19 cellular contexts compared by ENCODE assay signal in genomic region chr7:74185016-74185415, GRCh38. TPM values are rescaled to one million over a fixed set of nuclear protein-coding genes. Genes with fewer than 3 reads are reported as not detected.
DNase-seq lines count a peak whose midpoint lies in the region; ATAC-seq and TF ChIP-seq lines count a peak whose summit lies in the region.
"Had no signal": no experiment of that assay in that cellular context is flagged by ENCODE, and none has a peak within 500 bp of the region (broad histone marks: within the 10 kb centered on the region; RNA-seq: fewer than 3 reads in every experiment).

No MANE protein-coding gene starts in this region.

- no peak overlapping the region for H2AFZ ChIP-seq in PC-9

- H3K27ac ChIP-seq in PC-9 = 0 out of 2 replicates have a peak overlapping the region, but pooled peaks have one; percentile 7
- peak overlapping the region; percentile 59 for H3K27ac ChIP-seq in epithelial cell of prostate
- H3K27ac ChIP-seq: KMS-11, prostate gland had no signal

- CTCF ChIA-PET in PC-9 (lab: Charles Lee) = interaction anchor here (0.7 kb wide), 1 partner anchor 73 kb away, joined by 3 read pairs; no protein-coding TSS in a partner anchor

- no peak for TF ChIP-seq CTCF in PC-9 (conservative IDR thresholded peaks at IDR 0.05)

- intact Hi-C loops in PC-9 (cut with micrococcal nuclease; ENCODE audit: unreplicated experiment) = no loop called here

- H3K4me3 ChIP-seq in PC-9 (no peak overlapping the region), H7 (ENCODE audit: insufficient read depth, low read depth, low read length) (no peak overlapping the region)
- H3K4me3 ChIP-seq: prostate gland, smooth muscle cell had no signal

- no peaks in the 10 kb centered on the region for H3K9me2 ChIP-seq in PC-9 (ENCODE audit: insufficient read depth)

- no peak for ATAC-seq in activated naive CD8-positive, alpha-beta T cell treated with anti-CD3 and anti-CD28 coated beads, Interleukin-2, amount 50 U/mL, for 24 hours
- ATAC-seq in stimulated activated naive CD8-positive, alpha-beta T cell treated with anti-CD3 and anti-CD28 coated beads, Interleukin-15, amount 100 ng/mL, for 72 hours = no peak
- ATAC-seq in HG03571 (IDR thresholded peaks at IDR 0.05; ENCODE audit: unreplicated experiment) (no peak), HG03565 (IDR thresholded peaks at IDR 0.05; ENCODE audit: unreplicated experiment) (no peak)
- ATAC-seq: gastroesophageal sphincter, left cardiac atrium had no signal

- H3K4me1 Mint-ChIP-seq in activated naive CD8-positive, alpha-beta T cell (ENCODE audit: low read depth) = peaks cover 75% of the 10 kb centered on the region
- peaks cover 66% of the 10 kb centered on the region for H3K4me1 Mint-ChIP-seq in activated naive CD8-positive, alpha-beta T cell treated with anti-CD3 and anti-CD28 coated beads, Interleukin-2, amount 50 U/mL, for 24 hours
- H3K4me1 Mint-ChIP-seq in stimulated activated naive CD8-positive, alpha-beta T cell treated with anti-CD3 and anti-CD28 coated beads, Interleukin-15, amount 100 ng/mL, for 72 hours = peaks cover 82% of the 10 kb centered on the region

- no peak overlapping the region for H3K27ac Mint-ChIP-seq in activated naive CD8-positive, alpha-beta T cell
- no peak overlapping the region for H3K27ac Mint-ChIP-seq in activated naive CD8-positive, alpha-beta T cell treated with anti-CD3 and anti-CD28 coated beads, Interleukin-2, amount 50 U/mL, for 24 hours
- peak overlapping the region in 1 of 2 donors; percentile 25 for H3K27ac Mint-ChIP-seq in stimulated activated naive CD8-positive, alpha-beta T cell treated with anti-CD3 and anti-CD28 coated beads, Interleukin-15, amount 100 ng/mL, for 72 hours

- peaks cover 99% of the 10 kb centered on the region for H3K79me2 ChIP-seq in PC-9 (ENCODE audit: low read depth)

- H3K27me3 ChIP-seq in PC-9 (ENCODE audit: insufficient read depth, low read depth) (no peaks in the 10 kb centered on the region), H7 (ENCODE audit: control insufficient read depth, insufficient read depth, low read length) (no peaks in the 10 kb centered on the region)
- H3K27me3 ChIP-seq: gastroesophageal sphincter had no signal

- POLR2A ChIA-PET in PC-9 (lab: Charles Lee; ENCODE audit: unreplicated experiment) = no interaction called here

- no peak for DNase-seq in activated naive CD8-positive, alpha-beta T cell treated with anti-CD3 and anti-CD28 coated beads, Interleukin-2, amount 50 U/mL, for 24 hours
- DNase-seq in PC-9 = no peak
- DNase-seq in epithelial cell of prostate (ENCODE audit: low read depth, low spot score) = no peak
- no peak for DNase-seq in stimulated activated naive CD8-positive, alpha-beta T cell treated with anti-CD3 and anti-CD28 coated beads, Interleukin-15, amount 100 ng/mL, for 72 hours
- DNase-seq in H7 = no peak
- DNase-seq: Caco-2; erythroblast; left cardiac atrium; MV-4-11; NCI-H187 treated with DMSO at 0.1 percent for 48 hours; stimulated activated CD4-positive, alpha-beta T cell treated with anti-CD3 and anti-CD28 coated beads, Interleukin-4, amount 100 ng/mL, for 4 hours had no signal

- no peaks in the 10 kb centered on the region for H3K9me3 Mint-ChIP-seq in activated naive CD8-positive, alpha-beta T cell (ENCODE audit: low read depth)
- H3K9me3 Mint-ChIP-seq in activated naive CD8-positive, alpha-beta T cell treated with anti-CD3 and anti-CD28 coated beads, Interleukin-2, amount 50 U/mL, for 24 hours = no peaks in the 10 kb centered on the region
- H3K9me3 Mint-ChIP-seq in stimulated activated naive CD8-positive, alpha-beta T cell treated with anti-CD3 and anti-CD28 coated beads, Interleukin-15, amount 100 ng/mL, for 72 hours = no peaks in the 10 kb centered on the region
- H3K9me3 Mint-ChIP-seq: neural crest cell had no signal

- peaks cover 57% of the 10 kb centered on the region for H3F3A ChIP-seq in PC-9 (ENCODE audit: insufficient read depth, low read depth)

- H3K36me3 ChIP-seq in PC-9 (ENCODE audit: low read depth) (peaks cover 60% of the 10 kb centered on the region), H7 (replicated peaks; ENCODE audit: control insufficient read depth, insufficient read depth, low read length) (peaks cover 20% of the 10 kb centered on the region)

- H3K36me3 Mint-ChIP-seq in activated naive CD8-positive, alpha-beta T cell = peaks cover 5% of the 10 kb centered on the region
- peaks cover 59% of the 10 kb centered on the region for H3K36me3 Mint-ChIP-seq in activated naive CD8-positive, alpha-beta T cell treated with anti-CD3 and anti-CD28 coated beads, Interleukin-2, amount 50 U/mL, for 24 hours (ENCODE audit: low read depth)

- BruUV-seq in PC-9 (replicated peaks; lab: Mats Ljungman, UMichigan) = no TSS peak

- H3K27me3 Mint-ChIP-seq in activated naive CD8-positive, alpha-beta T cell = no peaks in the 10 kb centered on the region
- no peaks in the 10 kb centered on the region for H3K27me3 Mint-ChIP-seq in activated naive CD8-positive, alpha-beta T cell treated with anti-CD3 and anti-CD28 coated beads, Interleukin-2, amount 50 U/mL, for 24 hours
- no peaks in the 10 kb centered on the region for H3K27me3 Mint-ChIP-seq in stimulated activated naive CD8-positive, alpha-beta T cell treated with anti-CD3 and anti-CD28 coated beads, Interleukin-15, amount 100 ng/mL, for 72 hours

- H3K9me3 ChIP-seq in PC-9 (ENCODE audit: insufficient read depth, low read depth) = no peaks in the 10 kb centered on the region
- H3K9me3 ChIP-seq: Caco-2, gastroesophageal sphincter, prostate gland had no signal

- H3K4me3 Mint-ChIP-seq in activated naive CD8-positive, alpha-beta T cell = peak overlapping the region; percentile 62
- no peak overlapping the region for H3K4me3 Mint-ChIP-seq in activated naive CD8-positive, alpha-beta T cell treated with anti-CD3 and anti-CD28 coated beads, Interleukin-2, amount 50 U/mL, for 24 hours
- H3K4me3 Mint-ChIP-seq in stimulated activated naive CD8-positive, alpha-beta T cell treated with anti-CD3 and anti-CD28 coated beads, Interleukin-15, amount 100 ng/mL, for 72 hours = peak overlapping the region; percentile 12 to 18
- H3K4me3 Mint-ChIP-seq: neural crest cell had no signal

- peaks cover 100% of the 10 kb centered on the region for H4K20me1 ChIP-seq in PC-9 (ENCODE audit: insufficient read depth)

- H3K4me2 ChIP-seq in PC-9 = no peak overlapping the region
- H3K4me2 ChIP-seq: KMS-11, smooth muscle cell had no signal

- H3K4me1 ChIP-seq in PC-9 (replicated peaks; ENCODE audit: insufficient read depth) = peaks cover 29% of the 10 kb centered on the region

RNA-seq across cellular contexts. Expression of gene EIF4H, which starts 10.9 kb away (rescaled TPM):
- total RNA-seq in PC-9 (2021) = 315 and 459 TPM in 2 replicates
- 316 and 343 TPM in 2 replicates for total RNA-seq in H7 (2014; rRNA removed; shearing (Covaris generic))

RNA-seq across cellular contexts. Expression of gene LAT2, which starts 24.8 kb away (rescaled TPM):
- total RNA-seq in PC-9 (2021) = 1.8 and 3.5 TPM in 2 replicates
- 0.87 TPM in 1 of 2 replicates, not detected in the other for total RNA-seq in H7 (2014; rRNA removed; shearing (Covaris generic))
- total RNA-seq: smooth muscle cell had no signal
